22 cellular contexts compared by ENCODE assay signal in the genomic region with DNA sequence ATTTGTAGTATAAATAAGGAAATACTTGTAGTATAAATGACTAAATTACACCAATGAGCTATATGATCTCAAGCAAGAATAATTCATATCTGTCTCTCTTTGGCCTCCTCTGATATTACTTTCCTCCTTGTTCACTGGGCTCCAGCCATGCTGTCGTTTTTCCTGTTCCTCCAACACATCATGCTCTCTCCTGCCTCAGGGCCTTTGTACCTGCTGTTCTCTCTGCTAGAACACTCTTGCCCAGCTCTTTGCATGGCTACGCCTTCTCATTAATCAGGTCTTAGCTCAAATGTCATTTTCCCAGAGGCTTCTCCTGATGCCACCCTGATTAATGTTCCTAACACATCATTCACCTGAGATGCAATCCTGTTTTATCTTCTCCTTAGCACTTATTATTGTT.
"Had no signal": no experiment of that assay in that cellular context is flagged by ENCODE, and none has a peak within 500 bp of the region (broad histone marks: within the 10 kb centered on the region; RNA-seq: fewer than 3 reads in every experiment).

No MANE protein-coding gene starts in this region.

- H3K27ac Mint-ChIP-seq: dendritic cell treated with granulocyte-macrophage colony-stimulating factor and Interleukin-4, amounts not matched to agents 40 ng/mL and 50 ng/mL, for 4 days; endodermal cell; nephron had no signal

- H3K4me1 ChIP-seq: prostate gland had no signal

- H3K36me3 ChIP-seq: colonic mucosa, esophagus squamous epithelium, prostate gland, right atrium auricular region, stomach, thyroid gland had no signal

- H3K4me3 ChIP-seq: colonic mucosa, esophagus squamous epithelium, lung, prostate gland, right atrium auricular region, smooth muscle cell, stomach, thyroid gland had no signal

- H3K9me3 Mint-ChIP-seq: dendritic cell treated with granulocyte-macrophage colony-stimulating factor and Interleukin-4, amounts not matched to agents 40 ng/mL and 50 ng/mL, for 4 days; endodermal cell; memory B cell; nephron; stimulated activated effector memory CD8-positive, alpha-beta T cell treated with anti-CD3 and anti-CD28 coated beads, Interleukin-12 subunit alpha, Interleukin-12 subunit beta, amount 100 ng/mL, for 72 hours had no signal

- H3K27ac ChIP-seq: colonic mucosa, esophagus squamous epithelium, prostate gland, right atrium auricular region, stomach, thyroid gland had no signal

- DNase-seq: colonic mucosa; effector CD8-positive, alpha-beta T cell; endodermal cell; esophagus squamous epithelium; foreskin melanocyte; nucleus accumbens; stimulated activated CD4-positive, alpha-beta T cell treated with anti-CD3 and anti-CD28 coated beads, Interleukin-12 subunit alpha, Interleukin-12 subunit beta, amount 100 ng/mL, for 4 hours; stimulated activated CD4-positive, alpha-beta T cell treated with anti-CD3 and anti-CD28 coated beads, Interleukin-1b, Interleukin-23, amount 100 ng/mL, for 48 hours; stimulated activated CD4-positive, alpha-beta T cell treated with anti-CD3 and anti-CD28 coated beads, Interleukin-4, amount 100 ng/mL, for 24 hours; stimulated activated naive CD4-positive, alpha-beta T cell treated with Interleukin-2 at 50 U/mL for 16 hours; stomach; thyroid gland; trophoblast cell had no signal

- H3K27me3 Mint-ChIP-seq: dendritic cell treated with granulocyte-macrophage colony-stimulating factor and Interleukin-4, amounts not matched to agents 40 ng/mL and 50 ng/mL, for 4 days; memory B cell had no signal

- H3K9me3 ChIP-seq: colonic mucosa, esophagus squamous epithelium, prostate gland, right atrium auricular region, stomach, thyroid gland had no signal

- H3K4me3 Mint-ChIP-seq: dendritic cell treated with granulocyte-macrophage colony-stimulating factor and Interleukin-4, amounts not matched to agents 40 ng/mL and 50 ng/mL, for 4 days; endodermal cell; memory B cell; stimulated activated effector memory CD8-positive, alpha-beta T cell treated with anti-CD3 and anti-CD28 coated beads, Interleukin-12 subunit alpha, Interleukin-12 subunit beta, amount 100 ng/mL, for 72 hours had no signal

- ATAC-seq: sciatic nerve; stimulated activated effector memory CD8-positive, alpha-beta T cell treated with anti-CD3 and anti-CD28 coated beads, Interleukin-12 subunit alpha, Interleukin-12 subunit beta, amount 100 ng/mL, for 72 hours had no signal
